In genomic region chr2:66578853-66579158, GRCh38 we compare ENCODE assay signal across 15 cellular contexts.
DNase-seq lines count a peak whose midpoint lies in the region; ATAC-seq, FAIRE-seq and TF ChIP-seq lines count a peak whose summit lies in the region.
"Had no signal": no experiment of that assay in that cellular context is flagged by ENCODE, and none has a peak within 500 bp of the region (broad histone marks: within the 10 kb centered on the region; RNA-seq: fewer than 3 reads in every experiment).

No MANE protein-coding gene starts in this region.

- no peak overlapping the region for H2BK15ac ChIP-seq in neuronal stem cell (ENCODE audit: low read length)

- no peak overlapping the region for H3K4ac ChIP-seq in neuronal stem cell (ENCODE audit: low read length)

- H3K79me1 ChIP-seq in neuronal stem cell (ENCODE audit: low read depth, low read length): no peaks in the 10 kb centered on the region

- no peak overlapping the region for H4K91ac ChIP-seq in neuronal stem cell (ENCODE audit: low read depth, low read length, poor library complexity)

- BruUV-seq in A673 (replicated peaks; lab: Mats Ljungman, UMichigan): no TSS peak

- H3K4me1 ChIP-seq in A673 (ENCODE audit: insufficient read depth, low read length, poor library complexity, severe bottlenecking): peaks cover 63% of the 10 kb centered on the region
- peaks cover 25% of the 10 kb centered on the region for H3K4me1 ChIP-seq in adipocyte (ENCODE audit: control insufficient read depth, insufficient read depth, low read length)
- peaks cover 12 to 26% of the 10 kb centered on the region in 2 donors for H3K4me1 ChIP-seq in neuronal stem cell (ENCODE audit: control insufficient read depth in 2 of 2, insufficient read depth in 1 of 2, low read depth in 1 of 2, low read length in 2 of 2)

- no peaks in the 10 kb centered on the region for H3K27me3 ChIP-seq in A673 (replicated peaks; ENCODE audit: insufficient read depth, low read depth, low read length, poor library complexity)
- peaks cover 9% of the 10 kb centered on the region for H3K27me3 ChIP-seq in adipocyte (replicated peaks; ENCODE audit: control insufficient read depth, insufficient read depth, low read length)
- H3K27me3 ChIP-seq in neuronal stem cell (ENCODE audit: control insufficient read depth in 3 of 3, insufficient read depth in 3 of 3, low read depth in 1 of 3, low read length in 3 of 3): peaks cover 9 to 76% (median 53%) of the 10 kb centered on the region in 3 experiments

- H3K36me3 ChIP-seq in A673 (ENCODE audit: insufficient read depth, low read length, poor library complexity, severe bottlenecking) (no peaks in the 10 kb centered on the region), adipocyte (ENCODE audit: control insufficient read depth, insufficient read depth, low read length, severe bottlenecking) (no peaks in the 10 kb centered on the region), neuronal stem cell (replicated peaks in 1 of 2; ENCODE audit: control insufficient read depth in 2 of 2, insufficient read depth in 2 of 2, low read length in 2 of 2) (no peaks in the 10 kb centered on the region)

- DNase-seq in A673 (ENCODE audit: low spot score) (no peak), adipocyte (ENCODE audit: low read depth) (no peak), foreskin fibroblast (no peak), neuronal stem cell (ENCODE audit: low spot score) (no peak), GM12892 (ENCODE audit: insufficient read length) (no peak), left lobe of liver (ENCODE audit: low spot score) (no peak), AG08395 (ENCODE audit: low spot score) (no peak), NCI-H526 (lab: John Stamatoyannopoulos, UW) (no peak)
- DNase-seq: ACHN; activated CD8-positive, alpha-beta T cell treated with anti-CD3 and anti-CD28 coated beads for 36 hours; anterior cingulate cortex; HFFc6; NCI-H1105 treated with DMSO at 0.1 percent for 48 hours; NCI-H446 treated with DMSO at 0.1 percent for 48 hours had no signal

- no peak overlapping the region for H3K23ac ChIP-seq in neuronal stem cell (ENCODE audit: low read depth, low read length, poor library complexity)

- ATAC-seq in left lobe of liver: no peak
- ATAC-seq: activated CD8-positive, alpha-beta T cell treated with anti-CD3 and anti-CD28 coated beads for 36 hours had no signal

- no peak overlapping the region for H3K14ac ChIP-seq in neuronal stem cell (ENCODE audit: low read length)

- POLR2A ChIA-PET in A673 (lab: Charles Lee; ENCODE audit: low non-redundant PET): no interaction called here

- TF ChIP-seq POLR2A in GM12892 (IDR thresholded peaks at IDR 0.05; ENCODE audit: low read depth, low read length): no peak

- H2BK120ac ChIP-seq in neuronal stem cell (ENCODE audit: low read depth, low read length): no peak overlapping the region

- peak overlapping the region; percentile 92 for H3K27ac ChIP-seq in A673 (ENCODE audit: low read depth, low read length, poor library complexity, severe bottlenecking)
- H3K27ac ChIP-seq in neuronal stem cell (replicated peaks; ENCODE audit: low read length): no peak overlapping the region
- H3K27ac ChIP-seq: KMS-11 had no signal

- H3K18ac ChIP-seq in neuronal stem cell (ENCODE audit: low read length): no peak overlapping the region

- intact Hi-C loops in A673 (cut with micrococcal nuclease; ENCODE audit: unreplicated experiment): loop anchor here (2.0 to 10.0 kb wide), 8 partner anchors 284 to 1073 kb away; partner anchors contain the start of gene ETAA1

- H2AFZ ChIP-seq in neuronal stem cell (ENCODE audit: low read length): no peak overlapping the region

- H3K4me2 ChIP-seq in neuronal stem cell (ENCODE audit: insufficient read depth, low read length, poor library complexity, severe bottlenecking): peak overlapping the region; percentile 83
- H3K4me2 ChIP-seq: KMS-11 had no signal

- no peak for TF ChIP-seq CTCF in A673 (conservative IDR thresholded peaks at IDR 0.05; ENCODE audit: low read depth, low read length)
- no peak for TF ChIP-seq CTCF in foreskin fibroblast (IDR thresholded peaks at IDR 0.05; ENCODE audit: low read depth, low read length)

- H3K9me3 ChIP-seq in A673 (ENCODE audit: low read depth, low read length, poor library complexity, severe bottlenecking) (no peaks in the 10 kb centered on the region), adipocyte (ENCODE audit: control insufficient read depth, low read length) (no peaks in the 10 kb centered on the region), neuronal stem cell (replicated peaks in 1 of 2; ENCODE audit: control insufficient read depth in 2 of 2, insufficient read depth in 1 of 2, low read depth in 1 of 2, low read length in 2 of 2) (peaks cover 0 to 13% of the 10 kb centered on the region in 2 donors)

- H3K9ac ChIP-seq in adipocyte (ENCODE audit: low read length) (peak overlapping the region; percentile 78), neuronal stem cell (ENCODE audit: low read depth, low read length, poor library complexity) (no peak overlapping the region)
- H3K9ac ChIP-seq: KMS-11 had no signal

- H4K8ac ChIP-seq in neuronal stem cell (ENCODE audit: low read depth, low read length): no peak overlapping the region

- H2AK5ac ChIP-seq in neuronal stem cell (ENCODE audit: low read depth, low read length): no peak overlapping the region

- FAIRE-seq in GM12892 (lab: Jason Lieb, UNC): no peak

- CTCF ChIA-PET in A673 (lab: Charles Lee): no interaction called here

- WGBS in neuronal stem cell (ENCODE audit: extremely low coverage in 2 of 2, insufficient read length in 2 of 2, insufficient replicate concordance in 1 of 2), 2 donors: no CpG with 5 or more reads among the region's 6 CpGs

- no peak overlapping the region for H2BK12ac ChIP-seq in neuronal stem cell (ENCODE audit: low read length)

- no peak overlapping the region for H2BK5ac ChIP-seq in neuronal stem cell (ENCODE audit: low read length)

- peak overlapping the region; percentile 65 for H3K4me3 ChIP-seq in A673 (ENCODE audit: low read depth, low read length, poor library complexity, severe bottlenecking)
- no peak overlapping the region for H3K4me3 ChIP-seq in adipocyte (ENCODE audit: low read length)
- peak overlapping the region; percentile 50 to 56 for H3K4me3 ChIP-seq in foreskin fibroblast (ENCODE audit: low read depth in 1 of 2, low read length in 2 of 2)
- no peak overlapping the region for H3K4me3 ChIP-seq in neuronal stem cell (ENCODE audit: low read length in 2 of 2)

Comparison
In these comparisons a context has a peak if more than half of its experiments do, and no peak if none do; other contexts are left out.
1. H3K4me3 ChIP-seq: peak in A673 (single experiment) and foreskin fibroblast (2 of 2); none in adipocyte (single experiment) and neuronal stem cell (0 of 2).